ENCODE assay signal across 1 cellular context in genomic region chr20:23629017-23629541, GRCh38.
TF ChIP-seq lines count a peak whose summit lies in the region.

No MANE protein-coding gene starts in this region.

TF ChIP-seq in HepG2, 621 proteins besides CTCF, POLR2A, EP300 and RAD21 (continued from another document and continues in another):
- TF ChIP-seq PRDM15 (CRISPR knock-in tag; IDR thresholded peaks at IDR 0.05) (no peak), MATR3 (CRISPR knock-in tag; IDR thresholded peaks at IDR 0.05) (no peak), HMGXB3 (CRISPR knock-in tag; IDR thresholded peaks at IDR 0.05; ENCODE audit: borderline replicate concordance) (peak; percentile 82), ZNF780A (CRISPR knock-in tag; IDR thresholded peaks at IDR 0.05) (no peak; the same call in 1 of the 2 replicates), ARID3A (IDR thresholded peaks at IDR 0.05; ENCODE audit: low read depth, low read length) (peak; percentile 14; the same call in 1 of the 2 replicates), MAZ (IDR thresholded peaks at IDR 0.05; ENCODE audit: borderline replicate concordance, low read depth, low read length) (peak; percentile 80; the same call in 1 of the 2 replicates), MAZ (CRISPR knock-in tag; IDR thresholded peaks at IDR 0.05; ENCODE audit: low read depth) (peak; percentile 67), ZNF782 (CRISPR knock-in tag; IDR thresholded peaks at IDR 0.05; ENCODE audit: borderline replicate concordance) (peak; percentile 23; the same call in 1 of the 2 replicates), ZNF350 (CRISPR knock-in tag; IDR thresholded peaks at IDR 0.05; ENCODE audit: borderline replicate concordance, low read depth) (peak; percentile 96), MLX (CRISPR knock-in tag; IDR thresholded peaks at IDR 0.05) (peak; percentile 99), PLRG1 (conservative IDR thresholded peaks at IDR 0.05) (no peak), PCBP1 (IDR thresholded peaks at IDR 0.05; ENCODE audit: borderline replicate concordance, low read depth, low read length) (no peak), TP53 (CRISPR knock-in tag; conservative IDR thresholded peaks at IDR 0.05) (no peak), JARID2 (CRISPR knock-in tag; IDR thresholded peaks at IDR 0.05; ENCODE audit: insufficient replicate concordance) (no peak), ZNF646 (CRISPR knock-in tag; IDR thresholded peaks at IDR 0.05) (peak; percentile 54; the same call in 1 of the 2 replicates), NFKBIZ (CRISPR knock-in tag; IDR thresholded peaks at IDR 0.05) (peak; percentile 94), REL (CRISPR knock-in tag; conservative IDR thresholded peaks at IDR 0.05) (no peak), ZBTB39 (CRISPR knock-in tag; IDR thresholded peaks at IDR 0.05) (no peak), NFAT5 (CRISPR knock-in tag; IDR thresholded peaks at IDR 0.05) (peak; percentile 74; the same call in 1 of the 2 replicates), ZNF383 (CRISPR knock-in tag; IDR thresholded peaks at IDR 0.05; ENCODE audit: borderline replicate concordance) (no peak), HMG20B (CRISPR knock-in tag; conservative IDR thresholded peaks at IDR 0.05) (peak; percentile 78), POGZ (CRISPR knock-in tag; IDR thresholded peaks at IDR 0.05) (peak; percentile 88), SNAPC2 (CRISPR knock-in tag; IDR thresholded peaks at IDR 0.05) (peak; percentile 96), ZNF232 (CRISPR knock-in tag; IDR thresholded peaks at IDR 0.05; ENCODE audit: borderline replicate concordance) (peak; percentile 47; the same call in 1 of the 2 replicates), BHLHE40 (IDR thresholded peaks at IDR 0.05; ENCODE audit: low read length) (peak; percentile 85)
